Comparison of ENCODE assay signal across 1 cellular context in the genomic region with DNA sequence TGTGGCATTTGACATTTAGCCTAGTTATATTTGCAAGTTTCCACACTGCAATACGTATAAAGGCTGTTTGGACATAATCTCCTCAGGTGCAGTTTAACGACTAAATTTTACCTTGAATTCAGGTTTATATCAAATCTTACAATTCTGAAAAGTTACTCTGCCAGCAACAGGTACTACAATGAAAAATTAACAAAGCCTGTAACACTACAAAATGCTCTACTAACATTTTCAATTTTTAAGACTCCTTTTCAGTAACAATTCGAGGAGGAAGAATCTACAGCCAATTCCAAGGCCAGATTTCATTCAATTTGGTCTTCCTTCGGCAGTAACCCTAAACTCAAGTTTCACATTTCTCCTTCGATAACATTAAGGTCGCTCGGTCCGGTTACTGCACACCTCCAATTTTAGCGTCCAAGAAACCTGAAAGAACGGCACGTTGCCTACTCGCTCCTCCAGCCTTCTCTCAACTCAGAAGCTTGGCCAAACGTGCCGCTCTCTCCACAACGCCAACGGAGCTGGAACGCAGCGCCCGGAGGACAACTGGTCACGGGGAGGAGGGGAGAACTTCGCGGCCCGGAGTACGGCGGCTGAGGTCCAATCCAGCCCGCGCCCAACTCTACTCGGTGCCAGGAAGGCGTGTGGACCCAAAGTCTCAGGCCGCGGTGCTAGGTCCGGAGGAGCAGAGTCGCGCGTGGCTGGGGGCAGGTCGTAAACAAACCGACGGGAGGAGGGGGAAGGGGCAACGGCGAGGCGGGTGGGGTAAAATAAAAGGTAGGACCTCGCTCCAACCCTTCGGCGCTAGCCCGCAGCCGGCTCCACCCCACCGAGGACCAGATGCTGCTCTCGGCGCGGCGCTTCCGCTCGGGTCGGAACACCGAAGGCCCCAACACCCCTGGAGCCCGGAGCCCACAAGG.
TF ChIP-seq lines count a peak whose summit lies in the region.

No MANE protein-coding gene starts in this region.

TF ChIP-seq in GM12878, 131 proteins besides CTCF, POLR2A, EP300 and RAD21 (continued from another document):
- TF ChIP-seq, protein P1, sequence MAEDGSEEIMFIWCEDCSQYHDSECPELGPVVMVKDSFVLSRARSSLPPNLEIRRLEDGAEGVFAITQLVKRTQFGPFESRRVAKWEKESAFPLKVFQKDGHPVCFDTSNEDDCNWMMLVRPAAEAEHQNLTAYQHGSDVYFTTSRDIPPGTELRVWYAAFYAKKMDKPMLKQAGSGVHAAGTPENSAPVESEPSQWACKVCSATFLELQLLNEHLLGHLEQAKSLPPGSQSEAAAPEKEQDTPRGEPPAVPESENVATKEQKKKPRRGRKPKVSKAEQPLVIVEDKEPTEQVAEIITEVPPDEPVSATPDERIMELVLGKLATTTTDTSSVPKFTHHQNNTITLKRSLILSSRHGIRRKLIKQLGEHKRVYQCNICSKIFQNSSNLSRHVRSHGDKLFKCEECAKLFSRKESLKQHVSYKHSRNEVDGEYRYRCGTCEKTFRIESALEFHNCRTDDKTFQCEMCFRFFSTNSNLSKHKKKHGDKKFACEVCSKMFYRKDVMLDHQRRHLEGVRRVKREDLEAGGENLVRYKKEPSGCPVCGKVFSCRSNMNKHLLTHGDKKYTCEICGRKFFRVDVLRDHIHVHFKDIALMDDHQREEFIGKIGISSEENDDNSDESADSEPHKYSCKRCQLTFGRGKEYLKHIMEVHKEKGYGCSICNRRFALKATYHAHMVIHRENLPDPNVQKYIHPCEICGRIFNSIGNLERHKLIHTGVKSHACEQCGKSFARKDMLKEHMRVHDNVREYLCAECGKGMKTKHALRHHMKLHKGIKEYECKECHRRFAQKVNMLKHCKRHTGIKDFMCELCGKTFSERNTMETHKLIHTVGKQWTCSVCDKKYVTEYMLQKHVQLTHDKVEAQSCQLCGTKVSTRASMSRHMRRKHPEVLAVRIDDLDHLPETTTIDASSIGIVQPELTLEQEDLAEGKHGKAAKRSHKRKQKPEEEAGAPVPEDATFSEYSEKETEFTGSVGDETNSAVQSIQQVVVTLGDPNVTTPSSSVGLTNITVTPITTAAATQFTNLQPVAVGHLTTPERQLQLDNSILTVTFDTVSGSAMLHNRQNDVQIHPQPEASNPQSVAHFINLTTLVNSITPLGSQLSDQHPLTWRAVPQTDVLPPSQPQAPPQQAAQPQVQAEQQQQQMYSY (CRISPR knock-in tag; IDR thresholded peaks at IDR 0.05), result no peak
- TF ChIP-seq SMAD5 (IDR thresholded peaks at IDR 0.05; ENCODE audit: low read depth), result no peak
- no peak for TF ChIP-seq WRNIP1 (IDR thresholded peaks at IDR 0.05; ENCODE audit: borderline replicate concordance, low read depth, low read length)
- no peak for TF ChIP-seq SIN3A (IDR thresholded peaks at IDR 0.05; ENCODE audit: low read depth, low read length)
- TF ChIP-seq EGR1 (IDR thresholded peaks at IDR 0.05; ENCODE audit: borderline replicate concordance in 1 of 2, low read depth in 2 of 2, low read length in 2 of 2), result no peak
- TF ChIP-seq, protein P2, sequence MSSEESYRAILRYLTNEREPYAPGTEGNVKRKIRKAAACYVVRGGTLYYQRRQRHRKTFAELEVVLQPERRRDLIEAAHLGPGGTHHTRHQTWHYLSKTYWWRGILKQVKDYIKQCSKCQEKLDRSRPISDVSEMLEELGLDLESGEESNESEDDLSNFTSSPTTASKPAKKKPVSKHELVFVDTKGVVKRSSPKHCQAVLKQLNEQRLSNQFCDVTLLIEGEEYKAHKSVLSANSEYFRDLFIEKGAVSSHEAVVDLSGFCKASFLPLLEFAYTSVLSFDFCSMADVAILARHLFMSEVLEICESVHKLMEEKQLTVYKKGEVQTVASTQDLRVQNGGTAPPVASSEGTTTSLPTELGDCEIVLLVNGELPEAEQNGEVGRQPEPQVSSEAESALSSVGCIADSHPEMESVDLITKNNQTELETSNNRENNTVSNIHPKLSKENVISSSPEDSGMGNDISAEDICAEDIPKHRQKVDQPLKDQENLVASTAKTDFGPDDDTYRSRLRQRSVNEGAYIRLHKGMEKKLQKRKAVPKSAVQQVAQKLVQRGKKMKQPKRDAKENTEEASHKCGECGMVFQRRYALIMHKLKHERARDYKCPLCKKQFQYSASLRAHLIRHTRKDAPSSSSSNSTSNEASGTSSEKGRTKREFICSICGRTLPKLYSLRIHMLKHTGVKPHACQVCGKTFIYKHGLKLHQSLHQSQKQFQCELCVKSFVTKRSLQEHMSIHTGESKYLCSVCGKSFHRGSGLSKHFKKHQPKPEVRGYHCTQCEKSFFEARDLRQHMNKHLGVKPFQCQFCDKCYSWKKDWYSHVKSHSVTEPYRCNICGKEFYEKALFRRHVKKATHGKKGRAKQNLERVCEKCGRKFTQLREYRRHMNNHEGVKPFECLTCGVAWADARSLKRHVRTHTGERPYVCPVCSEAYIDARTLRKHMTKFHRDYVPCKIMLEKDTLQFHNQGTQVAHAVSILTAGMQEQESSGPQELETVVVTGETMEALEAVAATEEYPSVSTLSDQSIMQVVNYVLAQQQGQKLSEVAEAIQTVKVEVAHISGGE (CRISPR knock-in tag; IDR thresholded peaks at IDR 0.05), result no peak
- TF ChIP-seq POU2F2 (IDR thresholded peaks at IDR 0.05; ENCODE audit: borderline replicate concordance, low read depth, low read length), result no peak
- no peak for TF ChIP-seq ZZZ3 (IDR thresholded peaks at IDR 0.05; ENCODE audit: control insufficient read depth, insufficient read length, low read depth)
- no peak for TF ChIP-seq CHD2 (IDR thresholded peaks at IDR 0.05; ENCODE audit: borderline replicate concordance, low read depth, low read length)
- no peak for TF ChIP-seq TAF1 (IDR thresholded peaks at IDR 0.05; ENCODE audit: borderline replicate concordance, low read depth, low read length)
- TF ChIP-seq CREB1 (IDR thresholded peaks at IDR 0.05; ENCODE audit: low read depth), result no peak
- TF ChIP-seq NR2C2 (IDR thresholded peaks at IDR 0.05; ENCODE audit: borderline replicate concordance, control insufficient read depth, insufficient read length, low read depth), result no peak
- no peak for TF ChIP-seq POLR2AphosphoS5 (IDR thresholded peaks at IDR 0.05; ENCODE audit: low read length)
- no peak for TF ChIP-seq RAD51 (IDR thresholded peaks at IDR 0.05)
- TF ChIP-seq, protein P3, sequence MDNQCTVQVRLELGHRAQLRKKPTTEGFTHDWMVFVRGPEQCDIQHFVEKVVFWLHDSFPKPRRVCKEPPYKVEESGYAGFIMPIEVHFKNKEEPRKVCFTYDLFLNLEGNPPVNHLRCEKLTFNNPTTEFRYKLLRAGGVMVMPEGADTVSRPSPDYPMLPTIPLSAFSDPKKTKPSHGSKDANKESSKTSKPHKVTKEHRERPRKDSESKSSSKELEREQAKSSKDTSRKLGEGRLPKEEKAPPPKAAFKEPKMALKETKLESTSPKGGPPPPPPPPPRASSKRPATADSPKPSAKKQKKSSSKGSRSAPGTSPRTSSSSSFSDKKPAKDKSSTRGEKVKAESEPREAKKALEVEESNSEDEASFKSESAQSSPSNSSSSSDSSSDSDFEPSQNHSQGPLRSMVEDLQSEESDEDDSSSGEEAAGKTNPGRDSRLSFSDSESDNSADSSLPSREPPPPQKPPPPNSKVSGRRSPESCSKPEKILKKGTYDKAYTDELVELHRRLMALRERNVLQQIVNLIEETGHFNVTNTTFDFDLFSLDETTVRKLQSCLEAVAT (IDR thresholded peaks at IDR 0.05), result peak; percentile 59; the same call in 1 of the 2 replicates
- TF ChIP-seq MEF2A (IDR thresholded peaks at IDR 0.05; ENCODE audit: insufficient read depth, low read depth, low read length), result no peak
- no peak for TF ChIP-seq STAT3 (IDR thresholded peaks at IDR 0.05; ENCODE audit: low read depth, low read length)
- TF ChIP-seq, protein P4, sequence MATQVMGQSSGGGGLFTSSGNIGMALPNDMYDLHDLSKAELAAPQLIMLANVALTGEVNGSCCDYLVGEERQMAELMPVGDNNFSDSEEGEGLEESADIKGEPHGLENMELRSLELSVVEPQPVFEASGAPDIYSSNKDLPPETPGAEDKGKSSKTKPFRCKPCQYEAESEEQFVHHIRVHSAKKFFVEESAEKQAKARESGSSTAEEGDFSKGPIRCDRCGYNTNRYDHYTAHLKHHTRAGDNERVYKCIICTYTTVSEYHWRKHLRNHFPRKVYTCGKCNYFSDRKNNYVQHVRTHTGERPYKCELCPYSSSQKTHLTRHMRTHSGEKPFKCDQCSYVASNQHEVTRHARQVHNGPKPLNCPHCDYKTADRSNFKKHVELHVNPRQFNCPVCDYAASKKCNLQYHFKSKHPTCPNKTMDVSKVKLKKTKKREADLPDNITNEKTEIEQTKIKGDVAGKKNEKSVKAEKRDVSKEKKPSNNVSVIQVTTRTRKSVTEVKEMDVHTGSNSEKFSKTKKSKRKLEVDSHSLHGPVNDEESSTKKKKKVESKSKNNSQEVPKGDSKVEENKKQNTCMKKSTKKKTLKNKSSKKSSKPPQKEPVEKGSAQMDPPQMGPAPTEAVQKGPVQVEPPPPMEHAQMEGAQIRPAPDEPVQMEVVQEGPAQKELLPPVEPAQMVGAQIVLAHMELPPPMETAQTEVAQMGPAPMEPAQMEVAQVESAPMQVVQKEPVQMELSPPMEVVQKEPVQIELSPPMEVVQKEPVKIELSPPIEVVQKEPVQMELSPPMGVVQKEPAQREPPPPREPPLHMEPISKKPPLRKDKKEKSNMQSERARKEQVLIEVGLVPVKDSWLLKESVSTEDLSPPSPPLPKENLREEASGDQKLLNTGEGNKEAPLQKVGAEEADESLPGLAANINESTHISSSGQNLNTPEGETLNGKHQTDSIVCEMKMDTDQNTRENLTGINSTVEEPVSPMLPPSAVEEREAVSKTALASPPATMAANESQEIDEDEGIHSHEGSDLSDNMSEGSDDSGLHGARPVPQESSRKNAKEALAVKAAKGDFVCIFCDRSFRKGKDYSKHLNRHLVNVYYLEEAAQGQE (IDR thresholded peaks at IDR 0.05; ENCODE audit: low read depth, low read length), result no peak
- peak; percentile 65 for TF ChIP-seq PML (IDR thresholded peaks at IDR 0.05; ENCODE audit: low read length)
- TF ChIP-seq CREM (IDR thresholded peaks at IDR 0.05; ENCODE audit: low read depth), result no peak
- TF ChIP-seq, protein P5, sequence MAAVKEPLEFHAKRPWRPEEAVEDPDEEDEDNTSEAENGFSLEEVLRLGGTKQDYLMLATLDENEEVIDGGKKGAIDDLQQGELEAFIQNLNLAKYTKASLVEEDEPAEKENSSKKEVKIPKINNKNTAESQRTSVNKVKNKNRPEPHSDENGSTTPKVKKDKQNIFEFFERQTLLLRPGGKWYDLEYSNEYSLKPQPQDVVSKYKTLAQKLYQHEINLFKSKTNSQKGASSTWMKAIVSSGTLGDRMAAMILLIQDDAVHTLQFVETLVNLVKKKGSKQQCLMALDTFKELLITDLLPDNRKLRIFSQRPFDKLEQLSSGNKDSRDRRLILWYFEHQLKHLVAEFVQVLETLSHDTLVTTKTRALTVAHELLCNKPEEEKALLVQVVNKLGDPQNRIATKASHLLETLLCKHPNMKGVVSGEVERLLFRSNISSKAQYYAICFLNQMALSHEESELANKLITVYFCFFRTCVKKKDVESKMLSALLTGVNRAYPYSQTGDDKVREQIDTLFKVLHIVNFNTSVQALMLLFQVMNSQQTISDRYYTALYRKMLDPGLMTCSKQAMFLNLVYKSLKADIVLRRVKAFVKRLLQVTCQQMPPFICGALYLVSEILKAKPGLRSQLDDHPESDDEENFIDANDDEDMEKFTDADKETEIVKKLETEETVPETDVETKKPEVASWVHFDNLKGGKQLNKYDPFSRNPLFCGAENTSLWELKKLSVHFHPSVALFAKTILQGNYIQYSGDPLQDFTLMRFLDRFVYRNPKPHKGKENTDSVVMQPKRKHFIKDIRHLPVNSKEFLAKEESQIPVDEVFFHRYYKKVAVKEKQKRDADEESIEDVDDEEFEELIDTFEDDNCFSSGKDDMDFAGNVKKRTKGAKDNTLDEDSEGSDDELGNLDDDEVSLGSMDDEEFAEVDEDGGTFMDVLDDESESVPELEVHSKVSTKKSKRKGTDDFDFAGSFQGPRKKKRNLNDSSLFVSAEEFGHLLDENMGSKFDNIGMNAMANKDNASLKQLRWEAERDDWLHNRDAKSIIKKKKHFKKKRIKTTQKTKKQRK (IDR thresholded peaks at IDR 0.05; ENCODE audit: low read depth, low read length), result no peak
- peak; percentile 30 to 58; a peak in 3 of 4 replicates for TF ChIP-seq BHLHE40 (IDR thresholded peaks at IDR 0.05; ENCODE audit: borderline replicate concordance in 1 of 2, low read depth in 2 of 2, low read length in 1 of 2)
- TF ChIP-seq HDAC6 (IDR thresholded peaks at IDR 0.05; ENCODE audit: unreplicated experiment), result peak; percentile 29
- TF ChIP-seq FOS (IDR thresholded peaks at IDR 0.05; ENCODE audit: borderline replicate concordance, extremely low read depth, insufficient read length), result no peak
- TF ChIP-seq MXI1 (IDR thresholded peaks at IDR 0.05; ENCODE audit: low read depth, low read length), result 0 out of 2 replicates have a peak, but pooled peaks have one; percentile 44
- no peak for TF ChIP-seq NFYA (IDR thresholded peaks at IDR 0.05; ENCODE audit: borderline replicate concordance, low read depth, low read length)
- TF ChIP-seq, protein P6, sequence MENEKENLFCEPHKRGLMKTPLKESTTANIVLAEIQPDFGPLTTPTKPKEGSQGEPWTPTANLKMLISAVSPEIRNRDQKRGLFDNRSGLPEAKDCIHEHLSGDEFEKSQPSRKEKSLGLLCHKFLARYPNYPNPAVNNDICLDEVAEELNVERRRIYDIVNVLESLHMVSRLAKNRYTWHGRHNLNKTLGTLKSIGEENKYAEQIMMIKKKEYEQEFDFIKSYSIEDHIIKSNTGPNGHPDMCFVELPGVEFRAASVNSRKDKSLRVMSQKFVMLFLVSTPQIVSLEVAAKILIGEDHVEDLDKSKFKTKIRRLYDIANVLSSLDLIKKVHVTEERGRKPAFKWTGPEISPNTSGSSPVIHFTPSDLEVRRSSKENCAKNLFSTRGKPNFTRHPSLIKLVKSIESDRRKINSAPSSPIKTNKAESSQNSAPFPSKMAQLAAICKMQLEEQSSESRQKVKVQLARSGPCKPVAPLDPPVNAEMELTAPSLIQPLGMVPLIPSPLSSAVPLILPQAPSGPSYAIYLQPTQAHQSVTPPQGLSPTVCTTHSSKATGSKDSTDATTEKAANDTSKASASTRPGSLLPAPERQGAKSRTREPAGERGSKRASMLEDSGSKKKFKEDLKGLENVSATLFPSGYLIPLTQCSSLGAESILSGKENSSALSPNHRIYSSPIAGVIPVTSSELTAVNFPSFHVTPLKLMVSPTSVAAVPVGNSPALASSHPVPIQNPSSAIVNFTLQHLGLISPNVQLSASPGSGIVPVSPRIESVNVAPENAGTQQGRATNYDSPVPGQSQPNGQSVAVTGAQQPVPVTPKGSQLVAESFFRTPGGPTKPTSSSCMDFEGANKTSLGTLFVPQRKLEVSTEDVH (IDR thresholded peaks at IDR 0.05; ENCODE audit: low read depth, partially characterized antibody), result no peak
- no peak for TF ChIP-seq SMARCA5 (IDR thresholded peaks at IDR 0.05)
